Comparison of ENCODE assay signal across 11 cellular contexts in genomic region chrX:129959493-129959832, GRCh38. TPM values are rescaled to one million over a fixed set of nuclear protein-coding genes. Genes with fewer than 3 reads are reported as not detected.
DNase-seq lines count a peak whose midpoint lies in the region; ATAC-seq and TF ChIP-seq lines count a peak whose summit lies in the region.
"Had no signal": no experiment of that assay in that cellular context is flagged by ENCODE, and none has a peak within 500 bp of the region (broad histone marks: within the 10 kb centered on the region; RNA-seq: fewer than 3 reads in every experiment).

No MANE protein-coding gene starts in this region.

- H3K9me3 Mint-ChIP-seq in stimulated activated naive B cell treated with anti-CD40 and anti-IgM and Interleukin-4, amounts not matched to agents 10 μg/mL and 1 μg/mL and 100 μg/mL, for 72 hours: no peaks in the 10 kb centered on the region

- H3K9ac ChIP-seq in neuronal stem cell (ENCODE audit: low read depth, low read length, poor library complexity): no peak overlapping the region

- no peaks in the 10 kb centered on the region for H3K79me1 ChIP-seq in neuronal stem cell (ENCODE audit: low read depth, low read length)

- no peaks in the 10 kb centered on the region for H3K36me3 ChIP-seq in neuronal stem cell (replicated peaks in 1 of 2; ENCODE audit: control insufficient read depth in 2 of 2, insufficient read depth in 2 of 2, low read length in 2 of 2)
- H3K36me3 ChIP-seq: Peyer's patch, suprapubic skin had no signal

- DNase-seq in GM03348 (ENCODE audit: low spot score) (peak; percentile 48), NCI-H510A (lab: John Stamatoyannopoulos, UW) (peak; percentile 36), fibroblast of villous mesenchyme (ENCODE audit: low read depth) (peak; percentile 12), neuronal stem cell (ENCODE audit: low spot score) (no peak), COR-L47 (lab: John Stamatoyannopoulos, UW) (no peak)
- DNase-seq in stimulated activated naive B cell treated with anti-CD40 and anti-IgM and Interleukin-4, amounts not matched to agents 10 μg/mL and 1 μg/mL and 100 μg/mL, for 72 hours: no peak
- DNase-seq: activated gamma-delta T cell had no signal

- no peak for ATAC-seq in HG02973 (IDR thresholded peaks at IDR 0.05; ENCODE audit: unreplicated experiment)
- no peak for ATAC-seq in stimulated activated naive B cell treated with anti-CD40 and anti-IgM and Interleukin-4, amounts not matched to agents 10 μg/mL and 1 μg/mL and 100 μg/mL, for 72 hours (replicated peaks)

- H3K27me3 ChIP-seq in neuronal stem cell (ENCODE audit: control insufficient read depth in 3 of 3, insufficient read depth in 3 of 3, low read depth in 1 of 3, low read length in 3 of 3): peaks cover 0 to 30% (median 20%) of the 10 kb centered on the region in 3 experiments
- H3K27me3 ChIP-seq: Peyer's patch, suprapubic skin had no signal

- WGBS in neuronal stem cell (ENCODE audit: extremely low coverage in 2 of 2, insufficient read length in 2 of 2, insufficient replicate concordance in 1 of 2), 2 donors: no CpG with 5 or more reads among the region's 19 CpGs

- H3K36me3 Mint-ChIP-seq in stimulated activated naive B cell treated with anti-CD40 and anti-IgM and Interleukin-4, amounts not matched to agents 10 μg/mL and 1 μg/mL and 100 μg/mL, for 72 hours: no peaks in the 10 kb centered on the region

- H4K8ac ChIP-seq in neuronal stem cell (ENCODE audit: low read depth, low read length): no peak overlapping the region

- H3K18ac ChIP-seq in neuronal stem cell (ENCODE audit: low read length): no peak overlapping the region

- H3K4me1 ChIP-seq in neuronal stem cell (ENCODE audit: control insufficient read depth in 2 of 2, insufficient read depth in 1 of 2, low read depth in 1 of 2, low read length in 2 of 2): peaks cover 0 to 17% of the 10 kb centered on the region in 2 donors

- no peaks in the 10 kb centered on the region for H3K27me3 Mint-ChIP-seq in stimulated activated naive B cell treated with anti-CD40 and anti-IgM and Interleukin-4, amounts not matched to agents 10 μg/mL and 1 μg/mL and 100 μg/mL, for 72 hours

- no peak overlapping the region for H2BK5ac ChIP-seq in neuronal stem cell (ENCODE audit: low read length)

- no peak overlapping the region for H3K14ac ChIP-seq in neuronal stem cell (ENCODE audit: low read length)

- no peak overlapping the region for H3K27ac Mint-ChIP-seq in stimulated activated naive B cell treated with anti-CD40 and anti-IgM and Interleukin-4, amounts not matched to agents 10 μg/mL and 1 μg/mL and 100 μg/mL, for 72 hours

- no peak overlapping the region for H3K4ac ChIP-seq in neuronal stem cell (ENCODE audit: low read length)

- H2AFZ ChIP-seq in neuronal stem cell (ENCODE audit: low read length): peak overlapping the region; percentile 76

- no peak for TF ChIP-seq CTCF in fibroblast of villous mesenchyme (IDR thresholded peaks at IDR 0.05; ENCODE audit: insufficient read depth, low read depth, low read length)

- no peak overlapping the region for H3K23ac ChIP-seq in neuronal stem cell (ENCODE audit: low read depth, low read length, poor library complexity)

- no peak overlapping the region for H3K4me3 Mint-ChIP-seq in stimulated activated naive B cell treated with anti-CD40 and anti-IgM and Interleukin-4, amounts not matched to agents 10 μg/mL and 1 μg/mL and 100 μg/mL, for 72 hours

- no peak overlapping the region for H2BK120ac ChIP-seq in neuronal stem cell (ENCODE audit: low read depth, low read length)

- H2AK5ac ChIP-seq in neuronal stem cell (ENCODE audit: low read depth, low read length): no peak overlapping the region

- no peak overlapping the region for H2BK15ac ChIP-seq in neuronal stem cell (ENCODE audit: low read length)

- peaks cover 11 to 25% of the 10 kb centered on the region in 2 donors for H3K4me1 Mint-ChIP-seq in stimulated activated naive B cell treated with anti-CD40 and anti-IgM and Interleukin-4, amounts not matched to agents 10 μg/mL and 1 μg/mL and 100 μg/mL, for 72 hours

- no peak overlapping the region for H3K4me3 ChIP-seq in fibroblast of villous mesenchyme (ENCODE audit: low read depth, low read length)
- H3K4me3 ChIP-seq in neuronal stem cell (ENCODE audit: low read length in 2 of 2): no peak overlapping the region
- H3K4me3 ChIP-seq: Peyer's patch, suprapubic skin had no signal

- no peaks in the 10 kb centered on the region for H3K9me3 ChIP-seq in neuronal stem cell (replicated peaks in 1 of 2; ENCODE audit: control insufficient read depth in 2 of 2, insufficient read depth in 1 of 2, low read depth in 1 of 2, low read length in 2 of 2)
- H3K9me3 ChIP-seq: suprapubic skin had no signal

- no peak overlapping the region for H3K27ac ChIP-seq in neuronal stem cell (replicated peaks; ENCODE audit: low read length)
- H3K27ac ChIP-seq: epithelial cell of prostate, Peyer's patch, suprapubic skin had no signal

- no peak overlapping the region for H4K91ac ChIP-seq in neuronal stem cell (ENCODE audit: low read depth, low read length, poor library complexity)

- H2BK12ac ChIP-seq in neuronal stem cell (ENCODE audit: low read length): no peak overlapping the region

- peak overlapping the region; percentile 25 for H3K4me2 ChIP-seq in neuronal stem cell (ENCODE audit: insufficient read depth, low read length, poor library complexity, severe bottlenecking)

RNA-seq across cellular contexts. Expression of gene BCORL1, which starts 23.0 kb away (rescaled TPM):
- 1.3 and 2.6 TPM in 2 replicates for total RNA-seq in fibroblast of villous mesenchyme
- polyA plus RNA-seq in neuronal stem cell (2013, experiment 1 of 2): 18.2 TPM
- 17.8 TPM for polyA plus RNA-seq in neuronal stem cell (2013, experiment 2 of 2)

RNA-seq across cellular contexts. Expression of gene UTP14A, which starts 53.5 kb away (rescaled TPM):
- 16.1 and 16.4 TPM in 2 replicates for total RNA-seq in fibroblast of villous mesenchyme
- polyA plus RNA-seq in neuronal stem cell (2013, experiment 1 of 2): 6.5 TPM
- 6.3 TPM for polyA plus RNA-seq in neuronal stem cell (2013, experiment 2 of 2)

Comparison
In these comparisons a context has a peak if more than half of its experiments do, and no peak if none do; other contexts are left out.
1. DNase-seq: peak in GM03348 (single experiment), NCI-H510A (single experiment) and fibroblast of villous mesenchyme (single experiment); none in neuronal stem cell (single experiment), COR-L47 (single experiment) and stimulated activated naive B cell treated with anti-CD40 and anti-IgM and Interleukin-4, amounts not matched to agents 10 μg/mL and 1 μg/mL and 100 μg/mL, for 72 hours (single experiment).